In the genomic region with DNA sequence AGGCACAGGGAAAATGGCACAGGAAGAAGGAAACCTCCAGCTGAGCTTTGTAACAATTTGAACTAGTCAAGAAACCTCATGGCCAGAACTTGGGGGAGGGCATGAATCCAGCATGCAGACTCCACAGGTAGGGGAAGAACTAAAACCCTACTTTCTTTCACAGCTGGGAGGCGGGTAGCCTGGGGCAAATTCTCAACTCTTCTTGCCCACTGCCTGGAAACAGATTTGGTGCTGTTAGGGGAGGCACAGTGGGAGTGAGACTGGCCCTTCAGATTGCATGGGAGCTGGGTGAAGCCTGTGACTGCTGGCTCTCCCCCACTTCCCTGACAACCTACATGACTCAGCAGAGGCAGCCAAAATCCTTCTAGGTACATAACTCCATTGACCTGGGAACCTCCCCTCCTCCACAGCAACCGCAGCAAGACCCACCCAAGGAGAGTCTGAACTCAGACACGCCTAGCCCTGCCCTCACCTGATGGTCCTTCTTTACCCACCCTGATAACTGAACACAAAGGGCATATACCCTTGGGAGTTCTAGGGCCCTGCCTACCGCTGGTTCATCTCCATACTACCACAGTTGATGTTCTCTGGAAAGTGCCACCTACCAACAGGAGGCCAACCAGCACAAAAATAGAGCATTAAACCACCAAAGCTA, we compare ENCODE assay signal across 20 cellular contexts. TPM values are rescaled to one million over a fixed set of nuclear protein-coding genes. Genes with fewer than 3 reads are reported as not detected.
DNase-seq lines count a peak whose midpoint lies in the region; ATAC-seq, FAIRE-seq and TF ChIP-seq lines count a peak whose summit lies in the region.
"Had no signal": no experiment of that assay in that cellular context is flagged by ENCODE, and none has a peak within 500 bp of the region (broad histone marks: within the 10 kb centered on the region; RNA-seq: fewer than 3 reads in every experiment).

No MANE protein-coding gene starts in this region.

- no peak overlapping the region for H2BK120ac ChIP-seq in H1 (replicated peaks; ENCODE audit: low read depth, low read length)

- H4K8ac ChIP-seq in H1 (ENCODE audit: extremely low read depth, insufficient read depth, low read length): peak overlapping the region; percentile 51; the same call in 1 of the 2 replicates

- H3K9me3 ChIP-seq in mammary epithelial cell (replicated peaks; ENCODE audit: insufficient read depth, low read length): no peaks in the 10 kb centered on the region
- peaks cover 0 to 2% of the 10 kb centered on the region in 2 experiments; a peak in 1 of 4 replicates for H3K9me3 ChIP-seq in H1 (ENCODE audit: insufficient read depth in 2 of 2, low read depth in 1 of 2, low read length in 1 of 2)
- H3K9me3 ChIP-seq: SK-N-SH had no signal

- H4K91ac ChIP-seq in H1 (replicated peaks; ENCODE audit: insufficient read length, low read length): no peak overlapping the region

- H3K4me1 Mint-ChIP-seq in MCF 10A (ENCODE audit: insufficient read depth, unreplicated experiment): no peaks in the 10 kb centered on the region
- no peaks in the 10 kb centered on the region for H3K4me1 Mint-ChIP-seq in activated naive CD8-positive, alpha-beta T cell treated with anti-CD3 and anti-CD28 coated beads for 36 hours

- no peaks in the 10 kb centered on the region for H3K23me2 ChIP-seq in H1 (ENCODE audit: low read depth, low read length)

- H3K27me3 Mint-ChIP-seq in MCF 10A (ENCODE audit: insufficient read depth, unreplicated experiment): no peaks in the 10 kb centered on the region
- peaks cover 24% of the 10 kb centered on the region for H3K27me3 Mint-ChIP-seq in activated naive CD8-positive, alpha-beta T cell treated with anti-CD3 and anti-CD28 coated beads for 36 hours

- no peak for TF ChIP-seq RAD21 in H1 (IDR thresholded peaks at IDR 0.05 in 1 of 2, conservative IDR thresholded peaks at IDR 0.05 in 1 of 2; ENCODE audit: low read depth in 2 of 2, low read length in 2 of 2)

- no peaks in the 10 kb centered on the region for H3K36me3 Mint-ChIP-seq in MCF 10A (ENCODE audit: insufficient read depth, unreplicated experiment)
- H3K36me3 Mint-ChIP-seq in activated naive CD8-positive, alpha-beta T cell treated with anti-CD3 and anti-CD28 coated beads for 36 hours: no peaks in the 10 kb centered on the region

- TF ChIP-seq EP300 in H1 (IDR thresholded peaks at IDR 0.05; ENCODE audit: borderline replicate concordance in 1 of 2, low read depth in 2 of 2, low read length in 2 of 2): no peak

- no peak for DNase-seq in MCF 10A (ENCODE audit: unreplicated experiment)
- DNase-seq in mammary epithelial cell: no peak
- DNase-seq in OCI-M1 (lab: John Stamatoyannopoulos, UW): peak; percentile 65
- DNase-seq in H1 (ENCODE audit: low read depth in 1 of 2, low spot score in 2 of 2): no peak
- no peak for DNase-seq in activated naive CD8-positive, alpha-beta T cell treated with anti-CD3 and anti-CD28 coated beads for 36 hours
- no peak for DNase-seq in stimulated activated CD4-positive, alpha-beta T cell treated with anti-CD3 and anti-CD28 coated beads, Interleukin-2, amount 100 ng/mL, for 24 hours
- DNase-seq in iPS-NIHi7 (ENCODE audit: extremely low spot score): no peak
- DNase-seq: 8988T, COR-L47, DMS 273 treated with DMSO at 0.1 percent for 48 hours, GDM1, HCEC 1CT, Karpas-422, MM.1S, NCI-H1105 treated with DMSO at 0.1 percent for 48 hours, NCI-H1694 treated with DMSO at 0.1 percent for 48 hours, RPMI8226, SHP77 treated with DMSO at 0.1 percent for 48 hours, SK-N-SH had no signal

- H3K9ac ChIP-seq in mammary epithelial cell (ENCODE audit: insufficient read depth, low read length) (no peak overlapping the region), H1 (replicated peaks in 1 of 4; ENCODE audit: extremely low read depth in 1 of 4, low read depth in 3 of 4, low read length in 3 of 4) (no peak overlapping the region)
- H3K9ac ChIP-seq: SK-N-SH had no signal

- no peaks in the 10 kb centered on the region for H3K79me1 ChIP-seq in H1 (ENCODE audit: low read depth, low read length)

- H3K23ac ChIP-seq in H1 (ENCODE audit: insufficient read length): no peak overlapping the region

- H3K4me2 ChIP-seq in mammary epithelial cell (ENCODE audit: insufficient read depth, low read depth, low read length) (no peak overlapping the region), H1 (ENCODE audit: insufficient read depth in 1 of 2, low read depth in 2 of 2, low read length in 2 of 2) (no peak overlapping the region)
- H3K4me2 ChIP-seq: SK-N-SH had no signal

- CTCF ChIA-PET in MCF 10A (lab: Yijun Ruan, JAX): no interaction called here
- CTCF ChIA-PET in mammary epithelial cell (lab: Charles Lee; ENCODE audit: low non-redundant PET): no interaction called here
- CTCF ChIA-PET in H1 (lab: Charles Lee; ENCODE audit: partially characterized antibody): interaction anchor here (0.5 to 1.5 kb wide), 4 partner anchors 8 to 72 kb away, joined by 3 to 5 read pairs (median 3); no protein-coding TSS in a partner anchor

- H2AK5ac ChIP-seq in H1 (ENCODE audit: low read depth, low read length): no peak overlapping the region

- no peak overlapping the region for H3K27ac ChIP-seq in mammary epithelial cell (ENCODE audit: insufficient read depth, low read depth, low read length)
- no peak overlapping the region for H3K27ac ChIP-seq in H1 (ENCODE audit: low read depth, low read length)

- POLR2A ChIA-PET in MCF 10A (lab: Yijun Ruan, JAX) (interaction anchor here (0.6 to 1.4 kb wide), 4 partner anchors 16 to 700 kb away, joined by 3 read pairs; no protein-coding TSS in a partner anchor), H1 (lab: Charles Lee; ENCODE audit: partially characterized antibody) (interaction anchor here (0.8 kb wide), 1 partner anchor 12 kb away, joined by 3 read pairs; no protein-coding TSS in a partner anchor)

- H2BK15ac ChIP-seq in H1 (ENCODE audit: low read length): no peak overlapping the region

- H2BK20ac ChIP-seq in H1 (ENCODE audit: low read length): no peak overlapping the region

- H3K4ac ChIP-seq in H1 (replicated peaks; ENCODE audit: insufficient read length, low read depth, low read length): no peak overlapping the region

- TF ChIP-seq POLR2A in H1 (IDR thresholded peaks at IDR 0.05; ENCODE audit: control extremely low read depth in 1 of 2, low read depth in 2 of 2, low read length in 2 of 2): no peak

- 77% methylated on average over 4 of the region's 4 CpGs for WGBS in mammary epithelial cell (ENCODE audit: low coverage, missing lambda C conversion rate)
- 82% methylated on average over 4 of the region's 4 CpGs; no CpG with 5 or more reads in 1 of the 2 experiments for WGBS in H1 (ENCODE audit: extremely low coverage in 1 of 2, insufficient coverage in 1 of 2, insufficient read length in 1 of 2, insufficient replicate concordance in 2 of 2, low coverage in 1 of 2, low lambda C conversion rate in 2 of 2, missing lambda C conversion rate in 1 of 2), 2 experiments

- H3K18ac ChIP-seq in H1 (ENCODE audit: extremely low read depth, low read length): no peak overlapping the region

- peak overlapping the region; percentile 24; the same call in 1 of the 2 replicates for H2BK5ac ChIP-seq in H1 (ENCODE audit: low read depth, low read length)

- no peak overlapping the region for H3K4me3 Mint-ChIP-seq in MCF 10A (ENCODE audit: unreplicated experiment)
- H3K4me3 Mint-ChIP-seq in activated naive CD8-positive, alpha-beta T cell treated with anti-CD3 and anti-CD28 coated beads for 36 hours: no peak overlapping the region

- intact Hi-C loops in MCF 10A (cut with micrococcal nuclease) (no loop called here), mammary epithelial cell (cut with micrococcal nuclease) (no loop called here)

- in situ Hi-C loops in mammary epithelial cell (cut with MboI; ENCODE audit: low sequenced_read_pairs in 2 of 2): no loop called here

- H2AFZ ChIP-seq in mammary epithelial cell (ENCODE audit: low read depth, low read length) (no peak overlapping the region), H1 (ENCODE audit: low read length) (peak overlapping the region; percentile 41; the same call in 1 of the 2 replicates)

- ATAC-seq in HG02973 (IDR thresholded peaks at IDR 0.05; ENCODE audit: unreplicated experiment): no peak

- TF ChIP-seq CTCF in MCF 10A (IDR thresholded peaks at IDR 0.05; ENCODE audit: unreplicated experiment) (no peak), mammary epithelial cell (conservative IDR thresholded peaks at IDR 0.05 in 1 of 2, IDR thresholded peaks at IDR 0.05 in 1 of 2; ENCODE audit: extremely low read depth in 1 of 2, insufficient read depth in 1 of 2, low read depth in 1 of 2, low read length in 2 of 2) (no peak), H1 (IDR thresholded peaks at IDR 0.05; ENCODE audit: control extremely low read depth in 1 of 3, insufficient read depth in 1 of 3, low read depth in 1 of 3, low read length in 3 of 3) (no peak)

- H3K4me1 ChIP-seq in mammary epithelial cell (ENCODE audit: insufficient read depth, low read length) (no peaks in the 10 kb centered on the region), H1 (replicated peaks in 1 of 4; ENCODE audit: control insufficient read depth in 3 of 4, insufficient read depth in 4 of 4, low read length in 3 of 4) (no peaks in the 10 kb centered on the region)

- H3K27ac Mint-ChIP-seq in MCF 10A (ENCODE audit: low read depth, unreplicated experiment): peak overlapping the region; percentile 10
- no peak overlapping the region for H3K27ac Mint-ChIP-seq in activated naive CD8-positive, alpha-beta T cell treated with anti-CD3 and anti-CD28 coated beads for 36 hours

- no peak overlapping the region for H3K4me3 ChIP-seq in mammary epithelial cell (replicated peaks in 1 of 3; ENCODE audit: insufficient read depth in 1 of 3, low read depth in 2 of 3, low read length in 3 of 3)
- no peak overlapping the region for H3K4me3 ChIP-seq in H1 (ENCODE audit: extremely low read depth in 1 of 4, insufficient read depth in 2 of 4, low read depth in 3 of 4, low read length in 4 of 4)

- FAIRE-seq in H1 (lab: Jason Lieb, UNC): no peak

- H3K79me2 ChIP-seq in mammary epithelial cell (ENCODE audit: insufficient read depth, low read length) (no peaks in the 10 kb centered on the region), H1 (ENCODE audit: control insufficient read depth in 1 of 2, insufficient read depth in 2 of 2, low read length in 2 of 2) (no peaks in the 10 kb centered on the region)

- no peak overlapping the region for H3K56ac ChIP-seq in H1 (replicated peaks; ENCODE audit: insufficient read length, low read depth, low read length)

- dilution Hi-C loops in mammary epithelial cell (cut with HindIII; ENCODE audit: low sequenced_read_pairs): no loop called here

- no peaks in the 10 kb centered on the region for H3K36me3 ChIP-seq in mammary epithelial cell (ENCODE audit: insufficient read depth, low read length)
- H3K36me3 ChIP-seq in H1 (ENCODE audit: control insufficient read depth in 2 of 4, insufficient read depth in 4 of 4, low read length in 3 of 4): no peaks in the 10 kb centered on the region

- H4K20me1 ChIP-seq in mammary epithelial cell (ENCODE audit: insufficient read depth, low read length) (no peaks in the 10 kb centered on the region), H1 (replicated peaks in 1 of 2; ENCODE audit: control insufficient read depth in 1 of 2, insufficient read depth in 2 of 2, low read length in 2 of 2) (no peaks in the 10 kb centered on the region)

- no peak overlapping the region for H3K14ac ChIP-seq in H1 (ENCODE audit: insufficient read length)

- H4K5ac ChIP-seq in H1 (ENCODE audit: insufficient read length, low read depth, low read length): no peak overlapping the region

- no peaks in the 10 kb centered on the region for H3K9me3 Mint-ChIP-seq in MCF 10A (ENCODE audit: unreplicated experiment)
- H3K9me3 Mint-ChIP-seq in activated naive CD8-positive, alpha-beta T cell treated with anti-CD3 and anti-CD28 coated beads for 36 hours: peaks cover 2% of the 10 kb centered on the region

- no TSS peak for BruUV-seq in MCF 10A (replicated peaks; lab: Mats Ljungman, UMichigan)
- no TSS peak for BruUV-seq in mammary epithelial cell (replicated peaks; lab: Mats Ljungman, UMichigan)

- peak overlapping the region; percentile 60; the same call in 1 of the 2 replicates for H2BK12ac ChIP-seq in H1 (ENCODE audit: low read depth, low read length)

- H3K27me3 ChIP-seq in mammary epithelial cell (ENCODE audit: insufficient read depth, low read length) (no peaks in the 10 kb centered on the region), H1 (replicated peaks in 1 of 4; ENCODE audit: control insufficient read depth in 3 of 4, extremely low read depth in 1 of 4, insufficient read depth in 3 of 4, low read length in 3 of 4) (no peaks in the 10 kb centered on the region)

RNA-seq across cellular contexts. Expression of a gene that starts 37.2 kb away (rescaled TPM):
- total RNA-seq in MCF 10A (2022): 68.8 and 68.9 TPM in 2 replicates
- 10 to 100 TPM; 45.3 to 49.2 TPM for total RNA-seq in mammary epithelial cell
- polyA plus RNA-seq in mammary epithelial cell: 46.7 TPM
- polyA minus RNA-seq in mammary epithelial cell: 69.3 TPM
- total RNA-seq in H1 (2021; fragmentation: NEBNext Ultra II Directional; extraction: Animal tissue kit (Norgen Biotek cat#: 25700)): 76.4 and 78.9 TPM in 2 replicates
- polyA plus RNA-seq in H1 (2011; rRNA removed): 61.2 and 85.9 TPM in 2 replicates
- polyA plus RNA-seq in H1 (2011; cell fraction: cytosol; rRNA removed): 67.9 TPM
- 84.9 TPM for polyA plus RNA-seq in H1 (2011; cell fraction: nucleus; rRNA removed)
- polyA plus RNA-seq in H1 (2012, experiment 1 of 2): 59.9 to 67.2 TPM (median 65.2 TPM) in 4 replicates
- 79.0 TPM for polyA plus RNA-seq in H1 (2012, experiment 2 of 2)
- polyA plus RNA-seq in H1 (2013, experiment 1 of 2): 44.6 TPM
- polyA plus RNA-seq in H1 (2013, experiment 2 of 2): 42.9 TPM
- polyA minus RNA-seq in H1 (2011; rRNA and poly(A)+ RNA removed): 105 and 114 TPM in 2 replicates
- 70.7 TPM for polyA minus RNA-seq in H1 (2011; cell fraction: cytosol; rRNA and poly(A)+ RNA removed)
- 92.8 TPM for polyA minus RNA-seq in H1 (2011; cell fraction: nucleus; rRNA and poly(A)+ RNA removed)
- 10 to 100 TPM; 51.5 to 52.3 TPM for total RNA-seq in activated naive CD8-positive, alpha-beta T cell treated with anti-CD3 and anti-CD28 coated beads for 36 hours

RNA-seq across cellular contexts. Expression of a gene that starts 44.1 kb away (rescaled TPM):
- total RNA-seq in MCF 10A (2022) (3.6 and 5.0 TPM in 2 replicates), mammary epithelial cell (1 to 10 TPM; 2.0 to 4.0 TPM)
- polyA plus RNA-seq in mammary epithelial cell (1.3 TPM), H1 (2011; rRNA removed) (1.4 and 1.9 TPM in 2 replicates)
- polyA minus RNA-seq in mammary epithelial cell: not detected
- total RNA-seq in H1 (2021; fragmentation: NEBNext Ultra II Directional; extraction: Animal tissue kit (Norgen Biotek cat#: 25700)): 4.2 and 4.3 TPM in 2 replicates
- polyA plus RNA-seq in H1 (2011; cell fraction: cytosol; rRNA removed): 3.1 TPM
- polyA plus RNA-seq in H1 (2011; cell fraction: nucleus; rRNA removed): 2.4 TPM
- polyA plus RNA-seq in H1 (2012, experiment 1 of 2): 1.9 to 3.4 TPM (median 2.9 TPM) in 4 replicates
- 0.26 TPM for polyA plus RNA-seq in H1 (2012, experiment 2 of 2)
- polyA plus RNA-seq in H1 (2013, experiment 1 of 2): 2.2 TPM
- 2.0 TPM for polyA plus RNA-seq in H1 (2013, experiment 2 of 2)
- 4.4 and 4.6 TPM in 2 replicates for polyA minus RNA-seq in H1 (2011; rRNA and poly(A)+ RNA removed)
- 1.6 TPM for polyA minus RNA-seq in H1 (2011; cell fraction: cytosol; rRNA and poly(A)+ RNA removed)
- 5.1 TPM for polyA minus RNA-seq in H1 (2011; cell fraction: nucleus; rRNA and poly(A)+ RNA removed)
- total RNA-seq in activated naive CD8-positive, alpha-beta T cell treated with anti-CD3 and anti-CD28 coated beads for 36 hours: 1 to 10 TPM; 1.0 TPM
